Comparison of ENCODE assay signal across 16 cellular contexts in genomic region chr3:70614111-70614510, GRCh38.
"Had no signal": no experiment of that assay in that cellular context is flagged by ENCODE, and none has a peak within 500 bp of the region (broad histone marks: within the 10 kb centered on the region; RNA-seq: fewer than 3 reads in every experiment).

No MANE protein-coding gene starts in this region.

- H3K27ac ChIP-seq: foreskin keratinocyte, left lung, thoracic aorta, vagina had no signal

- ATAC-seq: activated naive CD8-positive, alpha-beta T cell treated with anti-CD3 and anti-CD28 coated beads, Interleukin-2, amount 50 U/mL, for 24 hours; foreskin keratinocyte; left lung; naive thymus-derived CD8-positive, alpha-beta T cell had no signal

- H3K9me3 ChIP-seq: thoracic aorta, vagina had no signal

- H3K27me3 Mint-ChIP-seq: activated naive CD4-positive, alpha-beta T cell treated with anti-CD3 and anti-CD28 coated beads, Interleukin-2, amount 10 ng/mL, durations not matched to agents 7 days and 5 days; progenitor cell of endocrine pancreas; type B pancreatic cell had no signal

- DNase-seq: activated CD4-positive, alpha-beta memory T cell treated with anti-CD3 and anti-CD28 coated beads for 36 hours; activated CD4-positive, alpha-beta T cell treated with anti-CD3 and anti-CD28 coated beads for 48 hours; activated CD4-positive, CD25-positive, alpha-beta regulatory T cell; activated naive CD4-positive, alpha-beta T cell treated with anti-CD3 and anti-CD28 coated beads, Interleukin-2, amount 10 ng/mL, durations not matched to agents 7 days and 5 days; activated naive CD8-positive, alpha-beta T cell treated with anti-CD3 and anti-CD28 coated beads, Interleukin-2, amount 50 U/mL, for 24 hours; activated T-cell treated with anti-CD3 and anti-CD28 coated beads, Interleukin-2, amount 50 U/mL, for 48 hours; foreskin keratinocyte; kidney glomerular epithelial cell; naive thymus-derived CD8-positive, alpha-beta T cell; stimulated activated CD4-positive, alpha-beta T cell treated with anti-CD3 and anti-CD28 coated beads, Interleukin-4, amount 100 ng/mL, for 24 hours; stimulated activated naive CD4-positive, alpha-beta T cell treated with Interleukin-2 at 50 U/mL for 16 hours had no signal

- H3K4me1 Mint-ChIP-seq: activated naive CD4-positive, alpha-beta T cell treated with anti-CD3 and anti-CD28 coated beads, Interleukin-2, amount 10 ng/mL, durations not matched to agents 7 days and 5 days; activated naive CD8-positive, alpha-beta T cell treated with anti-CD3 and anti-CD28 coated beads, Interleukin-2, amount 50 U/mL, for 24 hours had no signal

- H3K36me3 ChIP-seq: left lung, thoracic aorta, vagina had no signal

- H3K4me3 ChIP-seq: left lung, thoracic aorta, vagina had no signal

- H3K4me3 Mint-ChIP-seq: activated CD4-positive, alpha-beta memory T cell treated with anti-CD3 and anti-CD28 coated beads for 36 hours; activated naive CD4-positive, alpha-beta T cell treated with anti-CD3 and anti-CD28 coated beads, Interleukin-2, amount 10 ng/mL, durations not matched to agents 7 days and 5 days; activated naive CD8-positive, alpha-beta T cell treated with anti-CD3 and anti-CD28 coated beads, Interleukin-2, amount 50 U/mL, for 24 hours; naive thymus-derived CD8-positive, alpha-beta T cell; type B pancreatic cell had no signal

- H3K4me1 ChIP-seq: foreskin keratinocyte, left lung, vagina had no signal

- H3K27me3 ChIP-seq: foreskin keratinocyte, left lung, vagina had no signal

- H3K9me3 Mint-ChIP-seq: activated CD4-positive, alpha-beta memory T cell treated with anti-CD3 and anti-CD28 coated beads for 36 hours; activated naive CD8-positive, alpha-beta T cell treated with anti-CD3 and anti-CD28 coated beads, Interleukin-2, amount 50 U/mL, for 24 hours; naive thymus-derived CD8-positive, alpha-beta T cell; type B pancreatic cell had no signal

- H3K27ac Mint-ChIP-seq: activated CD4-positive, alpha-beta memory T cell treated with anti-CD3 and anti-CD28 coated beads for 36 hours; activated naive CD4-positive, alpha-beta T cell treated with anti-CD3 and anti-CD28 coated beads, Interleukin-2, amount 10 ng/mL, durations not matched to agents 7 days and 5 days; activated naive CD8-positive, alpha-beta T cell treated with anti-CD3 and anti-CD28 coated beads, Interleukin-2, amount 50 U/mL, for 24 hours; progenitor cell of endocrine pancreas; type B pancreatic cell had no signal

- H3K36me3 Mint-ChIP-seq: activated CD4-positive, alpha-beta memory T cell treated with anti-CD3 and anti-CD28 coated beads for 36 hours; activated naive CD4-positive, alpha-beta T cell treated with anti-CD3 and anti-CD28 coated beads, Interleukin-2, amount 10 ng/mL, durations not matched to agents 7 days and 5 days; type B pancreatic cell had no signal
